18 cellular contexts compared by ENCODE assay signal in the genomic region with DNA sequence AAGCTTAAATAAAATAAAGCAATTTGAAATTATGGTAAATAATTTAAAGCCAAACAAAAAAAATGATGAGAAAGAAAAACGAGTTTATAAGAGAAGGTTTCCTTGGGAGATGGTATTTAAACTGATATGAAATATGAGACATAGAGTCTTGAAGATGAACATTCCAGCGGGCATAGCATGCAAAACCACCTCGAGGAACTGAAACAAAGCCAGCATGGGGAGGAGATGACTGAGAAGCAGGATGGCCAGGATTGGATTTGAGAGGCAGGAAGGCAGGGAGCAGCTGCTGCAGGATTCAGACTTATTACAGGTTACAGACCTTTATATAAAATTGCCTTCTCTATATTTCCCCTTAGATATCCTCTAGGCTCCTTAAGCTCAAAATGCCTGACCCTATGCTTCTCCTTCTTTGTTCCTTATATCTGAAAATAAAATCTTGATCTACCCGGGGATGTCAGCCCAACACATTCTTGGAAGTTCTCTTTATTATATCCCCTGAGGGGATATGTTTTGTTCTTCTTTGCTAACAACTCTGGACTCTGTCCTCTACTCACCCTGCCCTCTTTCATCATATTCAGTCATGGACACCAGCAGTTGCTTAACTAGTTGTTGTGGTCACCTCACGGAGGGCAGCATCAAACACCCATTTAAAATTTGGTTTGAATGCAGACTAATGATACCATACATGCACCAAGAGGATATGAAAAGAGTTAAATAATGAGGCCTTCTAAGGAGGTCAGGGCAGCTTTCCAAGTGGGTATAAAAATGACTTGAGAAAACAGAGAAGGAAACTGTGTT.
DNase-seq lines count a peak whose midpoint lies in the region; TF ChIP-seq lines count a peak whose summit lies in the region.
"Had no signal": no experiment of that assay in that cellular context is flagged by ENCODE, and none has a peak within 500 bp of the region (broad histone marks: within the 10 kb centered on the region; RNA-seq: fewer than 3 reads in every experiment).

No MANE protein-coding gene starts in this region.

- no peaks in the 10 kb centered on the region for H3K27me3 ChIP-seq in tibial nerve
- H3K27me3 ChIP-seq: adrenal gland, BLaER1, gastrocnemius medialis, SJCRH30 had no signal

- no peak overlapping the region for H3K27ac ChIP-seq in tibial nerve
- H3K27ac ChIP-seq: adrenal gland, BLaER1, gastrocnemius medialis, KMS-11, SJCRH30, skin epidermis had no signal

- no peak overlapping the region for H3K4me3 ChIP-seq in tibial nerve
- H3K4me3 ChIP-seq: adrenal gland, BLaER1, gastrocnemius medialis, SJCRH30, skin epidermis had no signal

- H3K27me3 Mint-ChIP-seq in osteocyte (ENCODE audit: unreplicated experiment), result no peaks in the 10 kb centered on the region
- no peaks in the 10 kb centered on the region for H3K27me3 Mint-ChIP-seq in endothelial cell (ENCODE audit: unreplicated experiment)

- no peak for TF ChIP-seq POLR2A in tibial nerve (IDR thresholded peaks at IDR 0.05)

- no peaks in the 10 kb centered on the region for H3K9me3 ChIP-seq in tibial nerve
- H3K9me3 ChIP-seq: adrenal gland, BLaER1, gastrocnemius medialis, SJCRH30 had no signal

- peaks cover 13% of the 10 kb centered on the region for H3K4me1 Mint-ChIP-seq in osteocyte (ENCODE audit: unreplicated experiment)
- no peaks in the 10 kb centered on the region for H3K4me1 Mint-ChIP-seq in endothelial cell (ENCODE audit: unreplicated experiment)

- TF ChIP-seq CTCF in osteocyte (IDR thresholded peaks at IDR 0.05) (no peak), tibial nerve (IDR thresholded peaks at IDR 0.05) (no peak), endothelial cell (IDR thresholded peaks at IDR 0.05; ENCODE audit: unreplicated experiment) (no peak)

- H3K36me3 ChIP-seq in tibial nerve, result no peaks in the 10 kb centered on the region
- H3K36me3 ChIP-seq: adrenal gland, BLaER1, gastrocnemius medialis, SJCRH30 had no signal

- H3K9me3 Mint-ChIP-seq in osteocyte (ENCODE audit: unreplicated experiment) (no peaks in the 10 kb centered on the region), endothelial cell (ENCODE audit: unreplicated experiment) (no peaks in the 10 kb centered on the region)

- DNase-seq in H4 (ENCODE audit: low spot score) (peak; percentile 16), NCI-H146 (lab: John Stamatoyannopoulos, UW) (peak; percentile 2), astrocyte of the hippocampus (ENCODE audit: low read depth, low spot score) (peak; percentile 10), osteocyte (ENCODE audit: extremely low spot score, unreplicated experiment) (no peak), tibial nerve (ENCODE audit: low spot score in 2 of 2) (no peak), cerebellar nuclear complex (lab: John Stamatoyannopoulos, UW) (no peak), endothelial cell (ENCODE audit: low spot score) (no peak)
- DNase-seq: adrenal gland; DMS 273 treated with DMSO at 0.1 percent for 48 hours; gastrocnemius medialis; NCI-H1417 treated with DMSO at 0.1 percent for 48 hours; nucleus accumbens; stimulated activated CD4-positive, alpha-beta T cell treated with anti-CD3 and anti-CD28 coated beads, Interleukin-4, amount 100 ng/mL, for 1 hour; T-helper 9 cell had no signal

- TF ChIP-seq EP300 in tibial nerve (IDR thresholded peaks at IDR 0.05), result no peak

- peak overlapping the region; percentile 29 for H3K27ac Mint-ChIP-seq in osteocyte (ENCODE audit: unreplicated experiment)
- H3K27ac Mint-ChIP-seq in endothelial cell (ENCODE audit: unreplicated experiment), result no peak overlapping the region

- no peaks in the 10 kb centered on the region for H3K36me3 Mint-ChIP-seq in osteocyte (ENCODE audit: unreplicated experiment)
- H3K36me3 Mint-ChIP-seq in endothelial cell (ENCODE audit: low read depth, unreplicated experiment), result no peaks in the 10 kb centered on the region

- H3K4me1 ChIP-seq in tibial nerve, result no peaks in the 10 kb centered on the region
- H3K4me1 ChIP-seq: adrenal gland, BLaER1, gastrocnemius medialis, SJCRH30 had no signal

- WGBS in tibial nerve, 2 donors, result 49 to 54% methylated on average over 5 of the region's 5 CpGs

- no peak overlapping the region for H3K4me3 Mint-ChIP-seq in osteocyte (ENCODE audit: unreplicated experiment)
- H3K4me3 Mint-ChIP-seq in endothelial cell (ENCODE audit: unreplicated experiment), result no peak overlapping the region

Comparison
In these comparisons a context has a peak if more than half of its experiments do, and no peak if none do; other contexts are left out.
1. DNase-seq: peak in H4 (single experiment), NCI-H146 (single experiment) and astrocyte of the hippocampus (single experiment); none in osteocyte (single experiment), tibial nerve (0 of 2), cerebellar nuclear complex (0 of 2) and endothelial cell (single experiment).